27 cellular contexts compared by ENCODE assay signal in the genomic region with DNA sequence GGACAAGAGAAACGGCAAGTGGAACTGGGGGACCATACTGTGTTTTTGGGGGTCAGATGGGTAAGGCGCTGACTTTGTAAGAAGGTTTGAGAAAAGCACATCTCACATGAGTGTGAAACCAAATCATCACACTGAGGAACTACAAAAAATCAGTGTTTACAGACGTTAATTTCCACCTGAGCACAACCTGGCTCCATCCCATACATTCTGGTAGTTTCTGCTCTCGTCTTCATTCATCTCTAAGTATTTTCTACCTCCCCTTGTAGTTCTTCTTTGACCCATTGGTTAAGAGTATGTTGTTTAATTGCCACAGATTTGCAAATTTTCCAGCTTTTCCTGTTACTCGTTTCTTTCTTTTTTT. TPM values are rescaled to one million over a fixed set of nuclear protein-coding genes. Genes with fewer than 3 reads are reported as not detected.
DNase-seq lines count a peak whose midpoint lies in the region; ATAC-seq and TF ChIP-seq lines count a peak whose summit lies in the region.
"Had no signal": no experiment of that assay in that cellular context is flagged by ENCODE, and none has a peak within 500 bp of the region (broad histone marks: within the 10 kb centered on the region; RNA-seq: fewer than 3 reads in every experiment).

No MANE protein-coding gene starts in this region.

- no peaks in the 10 kb centered on the region for H4K20me1 ChIP-seq in BLaER1
- H4K20me1 ChIP-seq in MM.1S (ENCODE audit: insufficient read depth, low read length) = no peaks in the 10 kb centered on the region

- H3K9ac ChIP-seq in BLaER1 (0 out of 2 replicates have a peak overlapping the region, but pooled peaks have one; percentile 18), MM.1S (ENCODE audit: low read length) (no peak overlapping the region)

- no peak for TF ChIP-seq CTCF in MM.1S (IDR thresholded peaks at IDR 0.05; ENCODE audit: low read length)
- TF ChIP-seq CTCF in vagina (IDR thresholded peaks at IDR 0.05) = no peak

- no peaks in the 10 kb centered on the region for H3K79me2 ChIP-seq in MM.1S (ENCODE audit: low read length)

- ATAC-seq in GM18858 (IDR thresholded peaks at IDR 0.05; ENCODE audit: unreplicated experiment) = peak; percentile 33
- peak; percentile 45 for ATAC-seq in GM21529 (IDR thresholded peaks at IDR 0.05; ENCODE audit: unreplicated experiment)
- no peak for ATAC-seq in HG03442 (IDR thresholded peaks at IDR 0.05; ENCODE audit: unreplicated experiment)
- ATAC-seq: activated T-cell treated with anti-CD3 and anti-CD28 coated beads, Interleukin-2, amount 50 U/mL, for 4 hours; CD8-positive, alpha-beta T cell; heart left ventricle; left lobe of liver; stimulated activated effector memory CD8-positive, alpha-beta T cell treated with anti-CD3 and anti-CD28 coated beads, Interleukin-12 subunit alpha, Interleukin-12 subunit beta, amount 100 ng/mL, for 72 hours; T-helper 17 cell had no signal

- H3K4me1 ChIP-seq in BLaER1 = peaks cover 95% of the 10 kb centered on the region
- peaks cover 22% of the 10 kb centered on the region for H3K4me1 ChIP-seq in MM.1S (ENCODE audit: low read length)
- H3K4me1 ChIP-seq in vagina = peaks cover 9% of the 10 kb centered on the region

- no peaks in the 10 kb centered on the region for H3K9me3 ChIP-seq in BLaER1
- H3K9me3 ChIP-seq in MM.1S (replicated peaks; ENCODE audit: insufficient read depth, low read length) = no peaks in the 10 kb centered on the region
- H3K9me3 ChIP-seq in vagina = no peaks in the 10 kb centered on the region
- H3K9me3 ChIP-seq: heart left ventricle had no signal

- H3K9me2 ChIP-seq in MM.1S (replicated peaks; ENCODE audit: insufficient read depth, low read length) = no peaks in the 10 kb centered on the region

- H3F3A ChIP-seq in MM.1S (ENCODE audit: insufficient read depth, low read length) = peaks cover 12% of the 10 kb centered on the region

- H3K27ac ChIP-seq in BLaER1 (peak overlapping the region; percentile 62), MM.1S (ENCODE audit: low read length) (no peak overlapping the region), vagina (no peak overlapping the region)
- H3K27ac ChIP-seq: heart left ventricle had no signal

- intact Hi-C loops in vagina (cut with DNase I) = no loop called here

- no peaks in the 10 kb centered on the region for H3K36me3 ChIP-seq in BLaER1
- no peaks in the 10 kb centered on the region for H3K36me3 ChIP-seq in MM.1S (replicated peaks; ENCODE audit: insufficient read depth, low read length)
- no peaks in the 10 kb centered on the region for H3K36me3 ChIP-seq in vagina
- H3K36me3 ChIP-seq: heart left ventricle had no signal

- TF ChIP-seq POLR2A in vagina (IDR thresholded peaks at IDR 0.05) = no peak

- peak overlapping the region; percentile 90 for H3K4me2 ChIP-seq in BLaER1
- H3K4me2 ChIP-seq in MM.1S (ENCODE audit: low read depth, low read length) = no peak overlapping the region; the same call in 1 of the 2 replicates

- DNase-seq in MM.1S (peak; percentile 6), vagina (ENCODE audit: extremely low spot score in 2 of 2) (no peak), SIG-M5 (lab: John Stamatoyannopoulos, UW) (no peak)
- DNase-seq in activated CD4-positive, CD25-positive, alpha-beta regulatory T cell (lab: John Stamatoyannopoulos, UW) = no peak
- DNase-seq: ACHN; activated CD4-positive, alpha-beta memory T cell treated with anti-CD3 and anti-CD28 coated beads, Interleukin-2, amount 10 ng/mL, durations not matched to agents 7 days and 5 days; activated naive CD4-positive, alpha-beta T cell treated with anti-CD3 and anti-CD28 coated beads for 36 hours; activated T-cell treated with anti-CD3 and anti-CD28 coated beads, Interleukin-2, amount 50 U/mL, for 4 hours; amygdala; caudate nucleus; HCEC 1CT; heart left ventricle; NCI-H1048; NCI-H2029; NCI-H345; posterior cingulate gyrus; T-helper 17 cell had no signal

- H3K4me3 ChIP-seq in BLaER1 (no peak overlapping the region), MM.1S (ENCODE audit: low read length) (no peak overlapping the region), vagina (no peak overlapping the region)
- H3K4me3 ChIP-seq: heart left ventricle had no signal

- no peak overlapping the region for H2AFZ ChIP-seq in MM.1S (ENCODE audit: low read length)

- H3K27me3 ChIP-seq in BLaER1 (no peaks in the 10 kb centered on the region), MM.1S (replicated peaks; ENCODE audit: insufficient read depth, low read length) (peaks cover 10% of the 10 kb centered on the region), vagina (no peaks in the 10 kb centered on the region)
- H3K27me3 ChIP-seq: heart left ventricle had no signal

RNA-seq across cellular contexts. Expression of a gene that starts 8.9 kb away (rescaled TPM):
- total RNA-seq in vagina = 152 TPM

RNA-seq across cellular contexts. Expression of a gene that starts 15.5 kb away (rescaled TPM):
- 0.74 TPM for total RNA-seq in vagina
- total RNA-seq: CD8-positive, alpha-beta T cell; dermis microvascular lymphatic vessel endothelial cell; heart left ventricle; HT1080; left lobe of liver; T-helper 17 cell had no signal

RNA-seq across cellular contexts. Expression of a gene that starts 36.7 kb away (rescaled TPM):
- 34.1 TPM for total RNA-seq in vagina

RNA-seq across cellular contexts. Expression of a gene that starts 46.1 kb away (rescaled TPM):
- 13.3 TPM for total RNA-seq in vagina

RNA-seq across cellular contexts. Expression of a gene that starts 46.4 kb away (rescaled TPM):
- not detected for total RNA-seq in vagina
- total RNA-seq: activated CD4-positive, alpha-beta memory T cell treated with anti-CD3 and anti-CD28 coated beads, Interleukin-2, amount 10 ng/mL, durations not matched to agents 7 days and 5 days; activated naive CD4-positive, alpha-beta T cell treated with anti-CD3 and anti-CD28 coated beads for 36 hours; CD8-positive, alpha-beta T cell; dermis microvascular lymphatic vessel endothelial cell; heart left ventricle; HT1080; left lobe of liver; mesothelial cell of epicardium; T-helper 17 cell had no signal
